ENCODE assay signal across 8 cellular contexts in the genomic region with DNA sequence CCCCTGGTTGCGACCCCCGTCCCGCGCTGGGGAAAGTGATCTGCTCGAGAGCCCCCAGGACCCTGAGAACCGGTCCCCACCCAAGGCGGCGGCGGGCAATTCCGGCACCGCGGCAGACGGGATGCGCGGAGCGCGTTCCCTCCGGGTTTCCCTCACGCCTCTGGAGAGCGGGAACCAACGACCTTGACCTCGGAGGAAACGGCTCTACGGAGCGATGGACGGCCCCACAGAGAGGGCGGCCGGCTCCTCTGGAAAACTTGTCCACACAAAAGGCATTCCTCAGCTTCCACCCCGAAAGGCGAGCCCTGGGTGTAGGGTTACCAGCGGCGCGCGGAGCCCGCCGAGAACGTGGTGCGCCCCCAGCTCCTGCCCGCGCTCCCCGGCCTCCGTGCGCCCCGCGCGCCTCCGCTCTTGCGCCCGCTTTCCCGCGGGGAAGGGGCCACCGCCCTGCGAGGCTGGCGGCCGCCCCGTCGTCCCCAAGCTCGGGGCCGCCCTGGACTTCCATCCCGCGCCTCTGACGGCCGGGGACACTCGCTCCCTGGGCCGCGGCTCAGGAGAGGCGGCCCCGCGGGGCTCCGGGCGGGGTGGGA. TPM values are rescaled to one million over a fixed set of nuclear protein-coding genes. Genes with fewer than 3 reads are reported as not detected.
DNase-seq lines count a peak whose midpoint lies in the region; ATAC-seq, FAIRE-seq and TF ChIP-seq lines count a peak whose summit lies in the region.

No MANE protein-coding gene starts in this region.

- TF ChIP-seq CTCF in H9 (conservative IDR thresholded peaks at IDR 0.05): no peak
- no peak for TF ChIP-seq CTCF in brain microvascular endothelial cell (IDR thresholded peaks at IDR 0.05; ENCODE audit: low read depth, low read length, missing control alignments)
- no peak for TF ChIP-seq CTCF in keratinocyte (optimal IDR thresholded peaks at IDR 0.05 in 1 of 3, IDR thresholded peaks at IDR 0.05 in 1 of 3, conservative IDR thresholded peaks at IDR 0.05 in 1 of 3; ENCODE audit: extremely low read depth in 1 of 3, insufficient read depth in 2 of 3, low read length in 3 of 3)

- H4K20me1 ChIP-seq in H9 (ENCODE audit: control insufficient read depth, insufficient read depth, insufficient read length) (no peaks in the 10 kb centered on the region), keratinocyte (ENCODE audit: control insufficient read depth, extremely low read depth, insufficient read depth, low read length) (no peaks in the 10 kb centered on the region)

- H3K27me3 Mint-ChIP-seq in H9 (ENCODE audit: low read depth): peaks cover 34% of the 10 kb centered on the region
- peaks cover 34 to 50% of the 10 kb centered on the region in 2 donors for H3K27me3 Mint-ChIP-seq in stimulated activated naive B cell treated with anti-CD40 and anti-IgM and Interleukin-4, amounts not matched to agents 10 μg/mL and 1 μg/mL and 100 μg/mL, for 72 hours

- H2AK5ac ChIP-seq in H9 (ENCODE audit: insufficient read length, low read length): no peak overlapping the region

- no peak overlapping the region for H3K27ac Mint-ChIP-seq in H9
- H3K27ac Mint-ChIP-seq in stimulated activated naive B cell treated with anti-CD40 and anti-IgM and Interleukin-4, amounts not matched to agents 10 μg/mL and 1 μg/mL and 100 μg/mL, for 72 hours: no peak overlapping the region

- in situ Hi-C loops in brain microvascular endothelial cell (cut with HindIII; ENCODE audit: low pct_ligation_motif_present, low sequenced_read_pairs): no loop called here

- no peaks in the 10 kb centered on the region for H3K9me3 ChIP-seq in H9 (ENCODE audit: control insufficient read depth, low read depth, low read length)
- no peaks in the 10 kb centered on the region for H3K9me3 ChIP-seq in keratinocyte (ENCODE audit: control insufficient read depth, low read depth, low read length)

- no peak overlapping the region for H3K4ac ChIP-seq in H9 (ENCODE audit: low read depth, low read length)

- FAIRE-seq in keratinocyte (lab: Jason Lieb, UNC): no peak

- H2BK20ac ChIP-seq in H9 (ENCODE audit: low read depth, low read length, poor library complexity, severe bottlenecking): no peak overlapping the region

- H3K79me1 ChIP-seq in H9 (ENCODE audit: insufficient read depth, low read depth, low read length, poor library complexity, severe bottlenecking): no peaks in the 10 kb centered on the region

- no peaks in the 10 kb centered on the region for H3K27me3 ChIP-seq in ACC112 (ENCODE audit: insufficient read depth, low read length)
- H3K27me3 ChIP-seq in H9 (ENCODE audit: insufficient read depth, low read length): no peaks in the 10 kb centered on the region
- no peaks in the 10 kb centered on the region for H3K27me3 ChIP-seq in brain microvascular endothelial cell (replicated peaks)
- H3K27me3 ChIP-seq in keratinocyte (ENCODE audit: control insufficient read depth, extremely low read depth, insufficient read depth, low read length): peaks cover 22% of the 10 kb centered on the region

- no peak overlapping the region for H3K23ac ChIP-seq in H9 (ENCODE audit: insufficient read length, low read depth, low read length)

- no peak overlapping the region for H3T11ph ChIP-seq in H9 (ENCODE audit: low read length)

- H3K56ac ChIP-seq in H9 (ENCODE audit: insufficient read length, low read depth, low read length): no peak overlapping the region

- H4K91ac ChIP-seq in H9 (ENCODE audit: insufficient read length, low read depth, low read length): no peak overlapping the region

- WGBS in H9 (ENCODE audit: extremely low coverage, insufficient read length, low lambda C conversion rate): no CpG with 5 or more reads among the region's 71 CpGs

- H3K23me2 ChIP-seq in H9 (ENCODE audit: insufficient read length, low read depth, low read length, poor library complexity, severe bottlenecking): peaks cover 7% of the 10 kb centered on the region

- H3K4me1 ChIP-seq in ACC112 (ENCODE audit: control insufficient read depth, insufficient read depth, low read length, unreplicated experiment) (peaks cover 12% of the 10 kb centered on the region), H9 (ENCODE audit: insufficient read depth, low read length) (no peaks in the 10 kb centered on the region; the same call in 1 of the 2 replicates), keratinocyte (ENCODE audit: control insufficient read depth, extremely low read depth, insufficient read depth, low read length) (peaks cover 2% of the 10 kb centered on the region)

- peak overlapping the region; percentile 94 for H3K4me3 ChIP-seq in ACC112 (ENCODE audit: low read depth, low read length)
- peak overlapping the region; percentile 64 for H3K4me3 ChIP-seq in brain microvascular endothelial cell (ENCODE audit: low read depth, low read length)
- H3K4me3 ChIP-seq in keratinocyte (ENCODE audit: control insufficient read depth in 2 of 3, extremely low read depth in 1 of 3, insufficient read depth in 2 of 3, low read depth in 1 of 3, low read length in 3 of 3): peak overlapping the region; percentile 6 to 54 (median 40)

- H2BK15ac ChIP-seq in H9 (ENCODE audit: low read depth, low read length): no peak overlapping the region

- H3K36me3 ChIP-seq in ACC112 (ENCODE audit: insufficient read depth, low read length) (no peaks in the 10 kb centered on the region), brain microvascular endothelial cell (replicated peaks) (no peaks in the 10 kb centered on the region), keratinocyte (ENCODE audit: control insufficient read depth in 2 of 2, extremely low read depth in 1 of 2, insufficient read depth in 2 of 2, low read length in 2 of 2) (no peaks in the 10 kb centered on the region)

- peak; percentile 29 to 33 for ATAC-seq in stimulated activated naive B cell treated with anti-CD40 and anti-IgM and Interleukin-4, amounts not matched to agents 10 μg/mL and 1 μg/mL and 100 μg/mL, for 72 hours (replicated peaks)
- ATAC-seq in HG03432 (IDR thresholded peaks at IDR 0.05; ENCODE audit: unreplicated experiment): no peak

- peak overlapping the region; percentile 55 for H3K27ac ChIP-seq in ACC112 (ENCODE audit: low read depth, low read length)
- H3K27ac ChIP-seq in H9 (ENCODE audit: insufficient read length, low read depth, low read length): no peak overlapping the region
- H3K27ac ChIP-seq in brain microvascular endothelial cell: no peak overlapping the region
- no peak overlapping the region for H3K27ac ChIP-seq in keratinocyte (ENCODE audit: control insufficient read depth, insufficient read depth, low read length)

- H4K8ac ChIP-seq in H9 (replicated peaks; ENCODE audit: insufficient read length, low read depth, low read length): no peak overlapping the region

- H3K79me2 ChIP-seq in ACC112 (ENCODE audit: control insufficient read depth, insufficient read depth, low read length, unreplicated experiment): peaks cover 8% of the 10 kb centered on the region
- H3K79me2 ChIP-seq in H9 (ENCODE audit: insufficient read depth, low read length): no peaks in the 10 kb centered on the region
- H3K79me2 ChIP-seq in keratinocyte (ENCODE audit: control insufficient read depth, insufficient read depth, low read length): no peaks in the 10 kb centered on the region

- no peak overlapping the region for H4K5ac ChIP-seq in H9 (ENCODE audit: insufficient read length, low read depth, low read length)

- peak overlapping the region; percentile 63 to 79 for H3K4me3 Mint-ChIP-seq in H9
- H3K4me3 Mint-ChIP-seq in stimulated activated naive B cell treated with anti-CD40 and anti-IgM and Interleukin-4, amounts not matched to agents 10 μg/mL and 1 μg/mL and 100 μg/mL, for 72 hours: peak overlapping the region; percentile 59 to 76

- peak overlapping the region; percentile 6 for H3K9ac ChIP-seq in H9 (ENCODE audit: extremely low read depth, insufficient read length, low read length)
- H3K9ac ChIP-seq in keratinocyte (ENCODE audit: control insufficient read depth, extremely low read depth, insufficient read depth, low read length): no peak overlapping the region

- no peaks in the 10 kb centered on the region for H3K9me1 ChIP-seq in keratinocyte (ENCODE audit: control insufficient read depth, extremely low read depth, insufficient read depth, low read length)

- no peak overlapping the region for H2BK120ac ChIP-seq in H9 (ENCODE audit: low read depth, low read length, poor library complexity, severe bottlenecking)

- H3K4me1 Mint-ChIP-seq in H9: peaks cover 18 to 37% of the 10 kb centered on the region in 2 experiments
- peaks cover 4 to 26% of the 10 kb centered on the region in 2 donors for H3K4me1 Mint-ChIP-seq in stimulated activated naive B cell treated with anti-CD40 and anti-IgM and Interleukin-4, amounts not matched to agents 10 μg/mL and 1 μg/mL and 100 μg/mL, for 72 hours

- dilution Hi-C loops in keratinocyte (cut with MboI; ENCODE audit: extremely low pct_ligation_motif_present, low sequenced_read_pairs): no loop called here

- no peak overlapping the region for H2BK5ac ChIP-seq in H9 (ENCODE audit: insufficient read length, low read length)

- peak; percentile 62 for DNase-seq in H9
- no peak for DNase-seq in brain microvascular endothelial cell
- DNase-seq in keratinocyte (ENCODE audit: low read depth, low spot score): no peak
- DNase-seq in stimulated activated naive B cell treated with anti-CD40 and anti-IgM and Interleukin-4, amounts not matched to agents 10 μg/mL and 1 μg/mL and 100 μg/mL, for 72 hours: no peak
- no peak for DNase-seq in midbrain (lab: John Stamatoyannopoulos, UW)
- DNase-seq in NCI-H1694 (lab: John Stamatoyannopoulos, UW): no peak

- H3K36me3 Mint-ChIP-seq in H9 (ENCODE audit: insufficient read depth in 1 of 3, low read depth in 3 of 3): no peaks in the 10 kb centered on the region; a peak in 1 of 7 replicates
- H3K36me3 Mint-ChIP-seq in stimulated activated naive B cell treated with anti-CD40 and anti-IgM and Interleukin-4, amounts not matched to agents 10 μg/mL and 1 μg/mL and 100 μg/mL, for 72 hours: peaks cover 0 to 3% of the 10 kb centered on the region in 2 donors

- peak overlapping the region; percentile 51 for H3K4me2 ChIP-seq in H9 (ENCODE audit: insufficient read depth, insufficient read length, low read length)
- H3K4me2 ChIP-seq in keratinocyte (ENCODE audit: control insufficient read depth, extremely low read depth, insufficient read depth, low read depth, low read length): peak overlapping the region; percentile 76

- H3K9me3 Mint-ChIP-seq in H9: no peaks in the 10 kb centered on the region
- H3K9me3 Mint-ChIP-seq in stimulated activated naive B cell treated with anti-CD40 and anti-IgM and Interleukin-4, amounts not matched to agents 10 μg/mL and 1 μg/mL and 100 μg/mL, for 72 hours: no peaks in the 10 kb centered on the region

- H3K18ac ChIP-seq in H9 (ENCODE audit: insufficient read length, low read depth, low read length): peak overlapping the region; percentile 8

- H3K14ac ChIP-seq in H9 (ENCODE audit: insufficient read depth, low read length): peak overlapping the region; percentile 89

- H2BK12ac ChIP-seq in H9 (ENCODE audit: insufficient read length, low read depth, low read length): no peak overlapping the region

- H2AFZ ChIP-seq in ACC112 (ENCODE audit: low read length, unreplicated experiment): peak overlapping the region; percentile 99
- H2AFZ ChIP-seq in H9 (ENCODE audit: low read length): no peak overlapping the region
- H2AFZ ChIP-seq in keratinocyte (ENCODE audit: control insufficient read depth, low read length): peak overlapping the region; percentile 69

RNA-seq across cellular contexts. Expression of a gene that starts 0.4 kb away (rescaled TPM):
- 0.88 and 1.3 TPM in 2 replicates for total RNA-seq in H9 (2021)
- polyA plus RNA-seq in keratinocyte: 0.03 to 0.12 TPM (median 0.06 TPM) in 3 replicates
- not detected for polyA plus RNA-seq in keratinocyte (2011; ENCODE audit: low read depth)
- polyA plus RNA-seq in keratinocyte (2011; cell fraction: cytosol; rRNA removed): 0.05 and 0.06 TPM in 2 replicates
- 0.22 and 0.37 TPM in 2 replicates for polyA plus RNA-seq in keratinocyte (2011; cell fraction: nucleus; rRNA removed)
- 0.18 and 0.48 TPM in 2 replicates for polyA plus RNA-seq in keratinocyte (2012; ENCODE audit: low replicate concordance)
- polyA minus RNA-seq in keratinocyte: 0.03 to 0.07 TPM in 2 of 3 replicates, not detected in the other
- not detected for polyA minus RNA-seq in keratinocyte (2011; cell fraction: cytosol; rRNA and poly(A)+ RNA removed)
- 0.23 and 0.42 TPM in 2 replicates for polyA minus RNA-seq in keratinocyte (2011; cell fraction: nucleus; rRNA and poly(A)+ RNA removed)

Comparison
In these comparisons a context has a peak if more than half of its experiments do, and no peak if none do; other contexts are left out.
1. H3K4me3 ChIP-seq: peak in every context shown above with its lines; median percentile 94 in ACC112; 64 in brain microvascular endothelial cell; 40 in keratinocyte.